Comparison of ENCODE assay signal across 1 cellular context in the genomic region with DNA sequence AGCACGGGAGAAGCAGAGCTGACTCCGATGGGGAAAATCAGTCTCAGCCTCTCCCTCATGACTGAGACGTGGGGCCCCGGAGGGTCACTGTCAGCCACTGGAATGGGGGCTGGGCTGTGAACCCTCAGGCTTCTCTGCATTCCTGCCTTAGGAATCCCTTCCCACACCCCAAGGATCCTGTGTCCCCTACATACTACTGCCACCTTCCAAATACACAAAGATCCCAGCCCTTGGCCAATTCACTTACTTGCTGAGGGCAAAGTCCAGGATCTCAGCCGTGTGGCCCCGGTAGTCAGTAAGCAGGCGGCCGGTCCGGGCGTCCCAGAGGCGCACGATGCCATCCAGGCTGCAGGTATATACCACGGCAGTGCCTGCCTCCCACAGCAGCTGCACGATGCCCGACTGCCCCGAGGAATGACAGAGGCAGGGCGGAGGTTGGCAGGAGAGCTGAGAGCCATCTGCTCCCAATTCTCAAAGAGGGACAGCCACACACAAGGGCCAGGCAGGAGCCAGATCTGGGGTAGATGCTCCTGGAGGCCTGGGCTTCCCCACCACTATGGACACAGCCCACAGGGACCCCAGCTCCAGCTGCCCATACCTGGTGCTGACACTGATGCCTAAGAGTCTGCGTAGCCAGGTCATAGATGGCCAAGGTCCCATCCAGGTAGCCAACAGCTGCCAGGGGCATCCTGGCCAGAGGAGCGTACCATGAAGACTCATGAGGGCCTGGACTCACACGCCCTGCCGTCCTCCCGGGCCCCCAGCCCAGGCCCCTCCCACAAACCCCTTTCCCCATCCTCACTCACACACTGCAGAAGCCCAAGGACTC.
A peak's percentile ranks its signal among the peaks of the same experiment; 100 is the strongest.
TF ChIP-seq lines count a peak whose summit lies in the region.

No MANE protein-coding gene starts in this region.

TF ChIP-seq in HepG2, 621 proteins besides CTCF, POLR2A, EP300 and RAD21 (continued from another document and continues in another):
- TF ChIP-seq, protein P1, sequence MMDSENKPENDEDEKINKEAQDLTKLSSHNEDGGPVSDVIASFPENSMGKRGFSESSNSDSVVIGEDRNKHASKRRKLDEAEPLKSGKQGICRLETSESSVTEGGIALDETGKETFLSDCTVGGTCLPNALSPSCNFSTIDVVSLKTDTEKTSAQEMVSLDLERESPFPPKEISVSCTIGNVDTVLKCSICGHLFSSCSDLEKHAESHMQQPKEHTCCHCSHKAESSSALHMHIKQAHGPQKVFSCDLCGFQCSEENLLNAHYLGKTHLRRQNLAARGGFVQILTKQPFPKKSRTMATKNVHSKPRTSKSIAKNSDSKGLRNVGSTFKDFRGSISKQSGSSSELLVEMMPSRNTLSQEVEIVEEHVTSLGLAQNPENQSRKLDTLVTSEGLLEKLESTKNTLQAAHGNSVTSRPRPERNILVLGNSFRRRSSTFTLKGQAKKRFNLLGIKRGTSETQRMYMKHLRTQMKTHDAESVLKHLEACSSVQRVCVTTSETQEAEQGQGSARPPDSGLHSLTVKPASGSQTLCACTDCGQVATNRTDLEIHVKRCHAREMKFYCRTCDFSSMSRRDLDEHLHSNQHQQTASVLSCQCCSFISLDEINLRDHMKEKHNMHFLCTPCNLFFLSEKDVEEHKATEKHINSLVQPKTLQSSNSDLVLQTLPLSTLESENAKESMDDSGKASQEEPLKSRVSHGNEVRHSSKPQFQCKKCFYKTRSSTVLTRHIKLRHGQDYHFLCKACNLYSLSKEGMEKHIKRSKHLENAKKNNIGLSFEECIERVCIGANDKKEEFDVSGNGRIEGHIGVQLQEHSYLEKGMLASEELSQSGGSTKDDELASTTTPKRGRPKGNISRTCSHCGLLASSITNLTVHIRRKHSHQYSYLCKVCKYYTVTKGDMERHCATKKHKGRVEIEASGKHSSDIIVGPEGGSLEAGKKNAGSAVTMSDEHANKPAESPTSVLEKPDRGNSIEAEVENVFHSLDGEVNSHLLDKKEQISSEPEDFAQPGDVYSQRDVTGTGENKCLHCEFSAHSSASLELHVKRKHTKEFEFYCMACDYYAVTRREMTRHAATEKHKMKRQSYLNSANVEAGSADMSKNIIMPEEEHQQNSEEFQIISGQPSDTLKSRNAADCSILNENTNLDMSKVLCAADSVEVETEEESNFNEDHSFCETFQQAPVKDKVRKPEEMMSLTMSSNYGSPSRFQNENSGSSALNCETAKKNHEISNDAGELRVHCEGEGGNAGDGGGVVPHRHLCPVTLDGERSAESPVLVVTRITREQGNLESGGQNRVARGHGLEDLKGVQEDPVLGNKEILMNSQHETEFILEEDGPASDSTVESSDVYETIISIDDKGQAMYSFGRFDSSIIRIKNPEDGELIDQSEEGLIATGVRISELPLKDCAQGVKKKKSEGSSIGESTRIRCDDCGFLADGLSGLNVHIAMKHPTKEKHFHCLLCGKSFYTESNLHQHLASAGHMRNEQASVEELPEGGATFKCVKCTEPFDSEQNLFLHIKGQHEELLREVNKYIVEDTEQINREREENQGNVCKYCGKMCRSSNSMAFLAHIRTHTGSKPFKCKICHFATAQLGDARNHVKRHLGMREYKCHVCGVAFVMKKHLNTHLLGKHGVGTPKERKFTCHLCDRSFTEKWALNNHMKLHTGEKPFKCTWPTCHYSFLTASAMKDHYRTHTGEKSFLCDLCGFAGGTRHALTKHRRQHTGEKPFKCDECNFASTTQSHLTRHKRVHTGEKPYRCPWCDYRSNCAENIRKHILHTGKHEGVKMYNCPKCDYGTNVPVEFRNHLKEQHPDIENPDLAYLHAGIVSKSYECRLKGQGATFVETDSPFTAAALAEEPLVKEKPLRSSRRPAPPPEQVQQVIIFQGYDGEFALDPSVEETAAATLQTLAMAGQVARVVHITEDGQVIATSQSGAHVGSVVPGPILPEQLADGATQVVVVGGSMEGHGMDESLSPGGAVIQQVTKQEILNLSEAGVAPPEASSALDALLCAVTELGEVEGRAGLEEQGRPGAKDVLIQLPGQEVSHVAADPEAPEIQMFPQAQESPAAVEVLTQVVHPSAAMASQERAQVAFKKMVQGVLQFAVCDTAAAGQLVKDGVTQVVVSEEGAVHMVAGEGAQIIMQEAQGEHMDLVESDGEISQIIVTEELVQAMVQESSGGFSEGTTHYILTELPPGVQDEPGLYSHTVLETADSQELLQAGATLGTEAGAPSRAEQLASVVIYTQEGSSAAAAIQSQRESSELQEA (CRISPR knock-in tag; IDR thresholded peaks at IDR 0.05; ENCODE audit: not compliant biosample characterization): no peak
- TF ChIP-seq NFKBIZ (CRISPR knock-in tag; IDR thresholded peaks at IDR 0.05): no peak
- TF ChIP-seq HMGXB4 (CRISPR knock-in tag; IDR thresholded peaks at IDR 0.05; ENCODE audit: borderline replicate concordance in 1 of 2, low read depth in 1 of 2): no peak
- TF ChIP-seq ZEB1 (IDR thresholded peaks at IDR 0.05; ENCODE audit: insufficient replicate concordance, low read depth): no peak
- no peak for TF ChIP-seq ZNF335 (CRISPR knock-in tag; IDR thresholded peaks at IDR 0.05)
- TF ChIP-seq, protein P2, sequence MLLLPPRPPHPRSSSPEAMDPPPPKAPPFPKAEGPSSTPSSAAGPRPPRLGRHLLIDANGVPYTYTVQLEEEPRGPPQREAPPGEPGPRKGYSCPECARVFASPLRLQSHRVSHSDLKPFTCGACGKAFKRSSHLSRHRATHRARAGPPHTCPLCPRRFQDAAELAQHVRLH (CRISPR knock-in tag; IDR thresholded peaks at IDR 0.05; ENCODE audit: borderline replicate concordance, low read depth): no peak
- TF ChIP-seq ZNF841 (CRISPR knock-in tag; IDR thresholded peaks at IDR 0.05; ENCODE audit: borderline replicate concordance): no peak
- no peak for TF ChIP-seq CREB1 (IDR thresholded peaks at IDR 0.05)
- no peak for TF ChIP-seq CREB1 (CRISPR knock-in tag; IDR thresholded peaks at IDR 0.05)
- TF ChIP-seq GABPB1 (CRISPR knock-in tag; IDR thresholded peaks at IDR 0.05): peak; percentile 37; the same call in 1 of the 2 replicates
- TF ChIP-seq ZNF451 (CRISPR knock-in tag; IDR thresholded peaks at IDR 0.05): 0 out of 2 replicates have a peak, but pooled peaks have one; percentile 17
- TF ChIP-seq ZKSCAN8 (CRISPR knock-in tag; IDR thresholded peaks at IDR 0.05; ENCODE audit: borderline replicate concordance): peak; percentile 42; the same call in 1 of the 2 replicates
- TF ChIP-seq ZNF644 (CRISPR knock-in tag; IDR thresholded peaks at IDR 0.05; ENCODE audit: low read depth): peak; percentile 76; the same call in 1 of the 2 replicates
- no peak for TF ChIP-seq MIXL1 (CRISPR knock-in tag; IDR thresholded peaks at IDR 0.05)
- TF ChIP-seq ZNF713 (CRISPR knock-in tag; IDR thresholded peaks at IDR 0.05): no peak
- no peak for TF ChIP-seq TARDBP (CRISPR knock-in tag; IDR thresholded peaks at IDR 0.05)
- no peak for TF ChIP-seq ZNF205 (CRISPR knock-in tag; IDR thresholded peaks at IDR 0.05)
- TF ChIP-seq NFRKB (IDR thresholded peaks at IDR 0.05): no peak
- TF ChIP-seq SMARCC2 (IDR thresholded peaks at IDR 0.05): no peak
- TF ChIP-seq JARID2 (CRISPR knock-in tag; IDR thresholded peaks at IDR 0.05; ENCODE audit: insufficient replicate concordance): no peak
- TF ChIP-seq, protein P3, sequence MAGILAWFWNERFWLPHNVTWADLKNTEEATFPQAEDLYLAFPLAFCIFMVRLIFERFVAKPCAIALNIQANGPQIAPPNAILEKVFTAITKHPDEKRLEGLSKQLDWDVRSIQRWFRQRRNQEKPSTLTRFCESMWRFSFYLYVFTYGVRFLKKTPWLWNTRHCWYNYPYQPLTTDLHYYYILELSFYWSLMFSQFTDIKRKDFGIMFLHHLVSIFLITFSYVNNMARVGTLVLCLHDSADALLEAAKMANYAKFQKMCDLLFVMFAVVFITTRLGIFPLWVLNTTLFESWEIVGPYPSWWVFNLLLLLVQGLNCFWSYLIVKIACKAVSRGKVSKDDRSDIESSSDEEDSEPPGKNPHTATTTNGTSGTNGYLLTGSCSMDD (CRISPR knock-in tag; IDR thresholded peaks at IDR 0.05): no peak
- 0 out of 2 replicates have a peak, but pooled peaks have one; percentile 37 for TF ChIP-seq FOXP4 (CRISPR knock-in tag; IDR thresholded peaks at IDR 0.05)
- no peak for TF ChIP-seq TRAFD1 (CRISPR knock-in tag; IDR thresholded peaks at IDR 0.05; ENCODE audit: borderline replicate concordance)
- TF ChIP-seq, protein P4, sequence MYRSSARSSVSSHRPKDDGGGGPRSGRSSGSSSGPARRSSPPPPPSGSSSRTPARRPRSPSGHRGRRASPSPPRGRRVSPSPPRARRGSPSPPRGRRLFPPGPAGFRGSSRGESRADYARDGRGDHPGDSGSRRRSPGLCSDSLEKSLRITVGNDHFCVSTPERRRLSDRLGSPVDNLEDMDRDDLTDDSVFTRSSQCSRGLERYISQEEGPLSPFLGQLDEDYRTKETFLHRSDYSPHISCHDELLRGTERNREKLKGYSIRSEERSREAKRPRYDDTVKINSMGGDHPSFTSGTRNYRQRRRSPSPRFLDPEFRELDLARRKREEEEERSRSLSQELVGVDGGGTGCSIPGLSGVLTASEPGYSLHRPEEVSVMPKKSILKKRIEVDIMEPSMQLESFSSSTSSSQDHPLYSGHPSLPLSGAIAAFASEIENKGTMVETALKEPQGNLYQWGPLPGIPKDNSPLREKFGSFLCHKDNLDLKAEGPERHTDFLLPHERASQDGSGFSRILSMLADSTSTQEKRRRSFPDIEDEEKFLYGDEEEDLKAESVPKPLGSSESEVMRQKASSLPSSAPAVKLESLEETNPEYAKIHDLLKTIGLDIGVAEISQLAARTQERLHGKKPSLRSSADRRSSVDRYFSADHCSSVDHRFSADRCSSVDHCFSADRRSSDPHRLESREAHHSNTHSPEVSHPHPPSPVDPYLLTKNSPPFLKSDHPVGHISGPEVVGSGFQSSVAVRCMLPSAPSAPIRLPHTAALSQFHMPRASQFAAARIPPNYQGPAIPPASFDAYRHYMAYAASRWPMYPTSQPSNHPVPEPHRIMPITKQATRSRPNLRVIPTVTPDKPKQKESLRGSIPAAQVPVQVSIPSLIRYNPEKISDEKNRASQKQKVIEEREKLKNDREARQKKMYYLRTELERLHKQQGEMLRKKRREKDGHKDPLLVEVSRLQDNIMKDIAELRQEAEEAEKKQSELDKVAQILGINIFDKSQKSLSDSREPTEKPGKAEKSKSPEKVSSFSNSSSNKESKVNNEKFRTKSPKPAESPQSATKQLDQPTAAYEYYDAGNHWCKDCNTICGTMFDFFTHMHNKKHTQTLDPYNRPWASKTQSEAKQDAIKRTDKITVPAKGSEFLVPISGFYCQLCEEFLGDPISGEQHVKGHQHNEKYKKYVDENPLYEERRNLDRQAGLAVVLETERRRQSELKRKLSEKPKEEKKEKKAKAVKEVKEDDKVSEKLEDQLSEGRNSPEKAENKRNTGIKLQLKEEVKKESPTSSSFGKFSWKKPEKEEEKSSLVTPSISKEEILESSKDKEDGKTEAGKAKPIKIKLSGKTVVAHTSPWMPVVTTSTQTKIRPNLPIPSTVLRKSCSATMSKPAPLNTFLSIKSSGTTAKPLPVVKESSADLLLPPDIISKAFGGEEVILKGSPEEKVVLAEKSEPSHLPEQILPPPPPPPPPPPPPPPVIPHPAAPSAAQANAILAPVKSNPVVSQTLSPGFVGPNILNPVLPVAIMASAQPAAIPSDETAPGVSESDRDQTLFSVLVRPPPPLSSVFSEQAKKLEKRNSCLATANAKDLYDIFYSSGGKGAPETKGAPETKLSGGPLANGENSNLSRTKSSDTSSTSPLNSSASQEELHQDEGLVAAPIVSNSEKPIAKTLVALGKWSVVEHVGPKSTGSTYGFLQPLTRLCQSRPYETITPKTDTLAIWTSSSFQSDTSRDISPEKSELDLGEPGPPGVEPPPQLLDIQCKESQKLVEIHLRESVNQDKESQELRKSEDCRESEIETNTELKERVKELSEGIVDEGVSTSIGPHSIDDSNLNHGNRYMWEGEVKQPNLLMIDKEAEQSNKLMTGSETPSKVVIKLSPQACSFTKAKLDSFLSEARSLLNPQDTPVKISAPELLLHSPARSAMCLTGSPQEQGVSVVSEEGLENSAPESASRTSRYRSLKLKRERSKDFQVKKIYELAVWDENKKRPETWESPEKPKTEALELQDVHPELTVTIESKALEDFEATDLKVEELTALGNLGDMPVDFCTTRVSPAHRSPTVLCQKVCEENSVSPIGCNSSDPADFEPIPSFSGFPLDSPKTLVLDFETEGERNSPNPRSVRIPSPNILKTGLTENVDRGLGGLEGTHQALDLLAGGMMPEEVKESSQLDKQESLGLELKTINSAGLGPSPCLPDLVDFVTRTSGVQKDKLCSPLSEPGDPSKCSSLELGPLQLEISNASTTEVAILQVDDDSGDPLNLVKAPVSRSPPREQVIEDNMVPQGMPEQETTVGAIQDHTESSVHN (CRISPR knock-in tag; IDR thresholded peaks at IDR 0.05): 0 out of 2 replicates have a peak, but pooled peaks have one; percentile 21
